ENCODE assay signal across 1 cellular context in genomic region chr3:170867552-170867951, GRCh38.
A peak's percentile ranks its signal among the peaks of the same experiment; 100 is the strongest.
TF ChIP-seq lines count a peak whose summit lies in the region.

No MANE protein-coding gene starts in this region.

TF ChIP-seq in K562, 482 proteins besides CTCF, POLR2A, EP300 and RAD21:
- no peak for TF ChIP-seq NUFIP1 (IDR thresholded peaks at IDR 0.05; ENCODE audit: partially characterized antibody)
- TF ChIP-seq CEBPG (CRISPR knock-in tag; IDR thresholded peaks at IDR 0.05), result no peak
- 0 out of 4 replicates have a peak, but pooled peaks of 1 of the 2 experiments have one; percentile 8 for TF ChIP-seq CEBPG (tag; conservative IDR thresholded peaks at IDR 0.05 in 1 of 2, IDR thresholded peaks at IDR 0.05 in 1 of 2)
